ENCODE assay signal across 1 cellular context in the genomic region with DNA sequence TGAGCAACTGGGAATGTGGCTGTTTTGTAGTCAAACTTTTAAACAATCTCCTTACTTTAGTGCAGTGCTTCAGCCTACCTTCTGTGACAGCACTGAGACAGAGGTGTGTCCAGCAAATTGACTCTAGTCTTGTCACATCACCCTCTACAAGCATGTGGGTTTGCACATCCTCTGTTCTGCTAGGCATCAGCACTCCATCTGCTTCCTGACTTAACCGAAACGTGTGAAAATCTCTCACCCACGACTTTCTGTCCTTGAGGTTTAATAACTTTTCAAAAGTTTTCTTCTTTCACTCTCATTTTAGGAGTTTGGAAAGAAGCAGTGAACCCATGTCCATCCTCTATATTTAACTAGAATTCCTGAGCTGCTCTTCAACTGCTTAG.
TF ChIP-seq lines count a peak whose summit lies in the region.

No MANE protein-coding gene starts in this region.

TF ChIP-seq in GM12878, 131 proteins besides CTCF, POLR2A, EP300 and RAD21 (continued from another document):
- TF ChIP-seq, protein P1, sequence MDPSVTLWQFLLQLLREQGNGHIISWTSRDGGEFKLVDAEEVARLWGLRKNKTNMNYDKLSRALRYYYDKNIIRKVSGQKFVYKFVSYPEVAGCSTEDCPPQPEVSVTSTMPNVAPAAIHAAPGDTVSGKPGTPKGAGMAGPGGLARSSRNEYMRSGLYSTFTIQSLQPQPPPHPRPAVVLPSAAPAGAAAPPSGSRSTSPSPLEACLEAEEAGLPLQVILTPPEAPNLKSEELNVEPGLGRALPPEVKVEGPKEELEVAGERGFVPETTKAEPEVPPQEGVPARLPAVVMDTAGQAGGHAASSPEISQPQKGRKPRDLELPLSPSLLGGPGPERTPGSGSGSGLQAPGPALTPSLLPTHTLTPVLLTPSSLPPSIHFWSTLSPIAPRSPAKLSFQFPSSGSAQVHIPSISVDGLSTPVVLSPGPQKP (IDR thresholded peaks at IDR 0.05; ENCODE audit: low read depth, low read length), result no peak
- TF ChIP-seq CREM (IDR thresholded peaks at IDR 0.05; ENCODE audit: low read depth), result peak; percentile 15; the same call in 1 of the 2 replicates
- no peak for TF ChIP-seq KLF5 (IDR thresholded peaks at IDR 0.05; ENCODE audit: partially characterized antibody)
- TF ChIP-seq, protein P2, sequence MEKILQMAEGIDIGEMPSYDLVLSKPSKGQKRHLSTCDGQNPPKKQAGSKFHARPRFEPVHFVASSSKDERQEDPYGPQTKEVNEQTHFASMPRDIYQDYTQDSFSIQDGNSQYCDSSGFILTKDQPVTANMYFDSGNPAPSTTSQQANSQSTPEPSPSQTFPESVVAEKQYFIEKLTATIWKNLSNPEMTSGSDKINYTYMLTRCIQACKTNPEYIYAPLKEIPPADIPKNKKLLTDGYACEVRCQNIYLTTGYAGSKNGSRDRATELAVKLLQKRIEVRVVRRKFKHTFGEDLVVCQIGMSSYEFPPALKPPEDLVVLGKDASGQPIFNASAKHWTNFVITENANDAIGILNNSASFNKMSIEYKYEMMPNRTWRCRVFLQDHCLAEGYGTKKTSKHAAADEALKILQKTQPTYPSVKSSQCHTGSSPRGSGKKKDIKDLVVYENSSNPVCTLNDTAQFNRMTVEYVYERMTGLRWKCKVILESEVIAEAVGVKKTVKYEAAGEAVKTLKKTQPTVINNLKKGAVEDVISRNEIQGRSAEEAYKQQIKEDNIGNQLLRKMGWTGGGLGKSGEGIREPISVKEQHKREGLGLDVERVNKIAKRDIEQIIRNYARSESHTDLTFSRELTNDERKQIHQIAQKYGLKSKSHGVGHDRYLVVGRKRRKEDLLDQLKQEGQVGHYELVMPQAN (conservative IDR thresholded peaks at IDR 0.05), result no peak
- TF ChIP-seq, protein P3, sequence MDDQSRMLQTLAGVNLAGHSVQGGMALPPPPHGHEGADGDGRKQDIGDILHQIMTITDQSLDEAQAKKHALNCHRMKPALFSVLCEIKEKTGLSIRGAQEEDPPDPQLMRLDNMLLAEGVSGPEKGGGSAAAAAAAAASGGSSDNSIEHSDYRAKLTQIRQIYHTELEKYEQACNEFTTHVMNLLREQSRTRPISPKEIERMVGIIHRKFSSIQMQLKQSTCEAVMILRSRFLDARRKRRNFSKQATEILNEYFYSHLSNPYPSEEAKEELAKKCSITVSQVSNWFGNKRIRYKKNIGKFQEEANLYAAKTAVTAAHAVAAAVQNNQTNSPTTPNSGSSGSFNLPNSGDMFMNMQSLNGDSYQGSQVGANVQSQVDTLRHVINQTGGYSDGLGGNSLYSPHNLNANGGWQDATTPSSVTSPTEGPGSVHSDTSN (IDR thresholded peaks at IDR 0.05; ENCODE audit: insufficient replicate concordance, low read depth, low read length), result no peak
- TF ChIP-seq, protein P4, sequence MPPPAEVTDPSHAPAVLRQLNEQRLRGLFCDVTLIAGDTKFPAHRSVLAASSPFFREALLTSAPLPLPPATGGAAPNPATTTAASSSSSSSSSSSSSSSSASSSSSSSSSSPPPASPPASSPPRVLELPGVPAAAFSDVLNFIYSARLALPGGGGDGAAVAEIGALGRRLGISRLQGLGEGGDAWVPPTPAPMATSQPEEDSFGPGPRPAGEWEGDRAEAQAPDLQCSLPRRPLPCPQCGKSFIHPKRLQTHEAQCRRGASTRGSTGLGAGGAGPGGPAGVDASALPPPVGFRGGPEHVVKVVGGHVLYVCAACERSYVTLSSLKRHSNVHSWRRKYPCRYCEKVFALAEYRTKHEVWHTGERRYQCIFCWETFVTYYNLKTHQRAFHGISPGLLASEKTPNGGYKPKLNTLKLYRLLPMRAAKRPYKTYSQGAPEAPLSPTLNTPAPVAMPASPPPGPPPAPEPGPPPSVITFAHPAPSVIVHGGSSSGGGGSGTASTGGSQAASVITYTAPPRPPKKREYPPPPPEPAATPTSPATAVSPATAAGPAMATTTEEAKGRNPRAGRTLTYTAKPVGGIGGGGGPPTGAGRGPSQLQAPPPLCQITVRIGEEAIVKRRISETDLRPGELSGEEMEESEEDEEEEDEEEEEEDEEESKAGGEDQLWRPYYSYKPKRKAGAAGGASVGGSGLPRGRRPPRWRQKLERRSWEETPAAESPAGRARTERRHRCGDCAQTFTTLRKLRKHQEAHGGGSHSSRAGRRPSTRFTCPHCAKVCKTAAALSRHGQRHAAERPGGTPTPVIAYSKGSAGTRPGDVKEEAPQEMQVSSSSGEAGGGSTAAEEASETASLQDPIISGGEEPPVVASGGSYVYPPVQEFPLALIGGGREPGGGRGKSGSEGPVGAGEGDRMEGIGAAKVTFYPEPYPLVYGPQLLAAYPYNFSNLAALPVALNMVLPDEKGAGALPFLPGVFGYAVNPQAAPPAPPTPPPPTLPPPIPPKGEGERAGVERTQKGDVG (CRISPR knock-in tag; IDR thresholded peaks at IDR 0.05), result no peak
- TF ChIP-seq, protein P5, sequence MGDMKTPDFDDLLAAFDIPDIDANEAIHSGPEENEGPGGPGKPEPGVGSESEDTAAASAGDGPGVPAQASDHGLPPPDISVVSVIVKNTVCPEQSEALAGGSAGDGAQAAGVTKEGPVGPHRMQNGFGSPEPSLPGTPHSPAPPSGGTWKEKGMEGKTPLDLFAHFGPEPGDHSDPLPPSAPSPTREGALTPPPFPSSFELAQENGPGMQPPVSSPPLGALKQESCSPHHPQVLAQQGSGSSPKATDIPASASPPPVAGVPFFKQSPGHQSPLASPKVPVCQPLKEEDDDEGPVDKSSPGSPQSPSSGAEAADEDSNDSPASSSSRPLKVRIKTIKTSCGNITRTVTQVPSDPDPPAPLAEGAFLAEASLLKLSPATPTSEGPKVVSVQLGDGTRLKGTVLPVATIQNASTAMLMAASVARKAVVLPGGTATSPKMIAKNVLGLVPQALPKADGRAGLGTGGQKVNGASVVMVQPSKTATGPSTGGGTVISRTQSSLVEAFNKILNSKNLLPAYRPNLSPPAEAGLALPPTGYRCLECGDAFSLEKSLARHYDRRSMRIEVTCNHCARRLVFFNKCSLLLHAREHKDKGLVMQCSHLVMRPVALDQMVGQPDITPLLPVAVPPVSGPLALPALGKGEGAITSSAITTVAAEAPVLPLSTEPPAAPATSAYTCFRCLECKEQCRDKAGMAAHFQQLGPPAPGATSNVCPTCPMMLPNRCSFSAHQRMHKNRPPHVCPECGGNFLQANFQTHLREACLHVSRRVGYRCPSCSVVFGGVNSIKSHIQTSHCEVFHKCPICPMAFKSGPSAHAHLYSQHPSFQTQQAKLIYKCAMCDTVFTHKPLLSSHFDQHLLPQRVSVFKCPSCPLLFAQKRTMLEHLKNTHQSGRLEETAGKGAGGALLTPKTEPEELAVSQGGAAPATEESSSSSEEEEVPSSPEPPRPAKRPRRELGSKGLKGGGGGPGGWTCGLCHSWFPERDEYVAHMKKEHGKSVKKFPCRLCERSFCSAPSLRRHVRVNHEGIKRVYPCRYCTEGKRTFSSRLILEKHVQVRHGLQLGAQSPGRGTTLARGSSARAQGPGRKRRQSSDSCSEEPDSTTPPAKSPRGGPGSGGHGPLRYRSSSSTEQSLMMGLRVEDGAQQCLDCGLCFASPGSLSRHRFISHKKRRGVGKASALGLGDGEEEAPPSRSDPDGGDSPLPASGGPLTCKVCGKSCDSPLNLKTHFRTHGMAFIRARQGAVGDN (IDR thresholded peaks at IDR 0.05), result peak; percentile 88
- TF ChIP-seq CHD2 (IDR thresholded peaks at IDR 0.05; ENCODE audit: borderline replicate concordance, low read depth, low read length), result no peak
- no peak for TF ChIP-seq MYB (IDR thresholded peaks at IDR 0.05; ENCODE audit: borderline replicate concordance, low read depth, low read length)
- peak; percentile 57; the same call in 1 of the 2 replicates for TF ChIP-seq TCF12 (IDR thresholded peaks at IDR 0.05; ENCODE audit: low read depth, low read length)
- TF ChIP-seq ZNF384 (IDR thresholded peaks at IDR 0.05; ENCODE audit: borderline replicate concordance, low read depth, low read length), result no peak
- no peak for TF ChIP-seq EZH2 (IDR thresholded peaks at IDR 0.05; ENCODE audit: borderline replicate concordance, control insufficient read depth, low read depth, low read length)
- TF ChIP-seq RB1 (IDR thresholded peaks at IDR 0.05; ENCODE audit: borderline replicate concordance), result no peak
- TF ChIP-seq, protein P6, sequence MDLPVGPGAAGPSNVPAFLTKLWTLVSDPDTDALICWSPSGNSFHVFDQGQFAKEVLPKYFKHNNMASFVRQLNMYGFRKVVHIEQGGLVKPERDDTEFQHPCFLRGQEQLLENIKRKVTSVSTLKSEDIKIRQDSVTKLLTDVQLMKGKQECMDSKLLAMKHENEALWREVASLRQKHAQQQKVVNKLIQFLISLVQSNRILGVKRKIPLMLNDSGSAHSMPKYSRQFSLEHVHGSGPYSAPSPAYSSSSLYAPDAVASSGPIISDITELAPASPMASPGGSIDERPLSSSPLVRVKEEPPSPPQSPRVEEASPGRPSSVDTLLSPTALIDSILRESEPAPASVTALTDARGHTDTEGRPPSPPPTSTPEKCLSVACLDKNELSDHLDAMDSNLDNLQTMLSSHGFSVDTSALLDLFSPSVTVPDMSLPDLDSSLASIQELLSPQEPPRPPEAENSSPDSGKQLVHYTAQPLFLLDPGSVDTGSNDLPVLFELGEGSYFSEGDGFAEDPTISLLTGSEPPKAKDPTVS (IDR thresholded peaks at IDR 0.05; ENCODE audit: low read depth, low read length), result no peak
- TF ChIP-seq SPI1 (IDR thresholded peaks at IDR 0.05; ENCODE audit: borderline replicate concordance, insufficient read depth, low read depth, low read length), result no peak
- TF ChIP-seq BHLHE40 (IDR thresholded peaks at IDR 0.05; ENCODE audit: borderline replicate concordance in 1 of 2, low read depth in 2 of 2, low read length in 1 of 2), result peak in 1 of 2 experiments; percentile 70; a peak in 2 of 4 replicates
- no peak for TF ChIP-seq EGR1 (IDR thresholded peaks at IDR 0.05; ENCODE audit: borderline replicate concordance in 1 of 2, low read depth in 2 of 2, low read length in 2 of 2)
- TF ChIP-seq YY1 (IDR thresholded peaks at IDR 0.05; ENCODE audit: low read depth, low read length), result no peak
- TF ChIP-seq KDM1A (IDR thresholded peaks at IDR 0.05; ENCODE audit: borderline replicate concordance), result no peak
- TF ChIP-seq TAF1 (IDR thresholded peaks at IDR 0.05; ENCODE audit: borderline replicate concordance, low read depth, low read length), result no peak
- TF ChIP-seq PML (IDR thresholded peaks at IDR 0.05; ENCODE audit: low read length), result 0 out of 2 replicates have a peak, but pooled peaks have one; percentile 44
- TF ChIP-seq RAD51 (IDR thresholded peaks at IDR 0.05), result no peak
- TF ChIP-seq, protein P7, sequence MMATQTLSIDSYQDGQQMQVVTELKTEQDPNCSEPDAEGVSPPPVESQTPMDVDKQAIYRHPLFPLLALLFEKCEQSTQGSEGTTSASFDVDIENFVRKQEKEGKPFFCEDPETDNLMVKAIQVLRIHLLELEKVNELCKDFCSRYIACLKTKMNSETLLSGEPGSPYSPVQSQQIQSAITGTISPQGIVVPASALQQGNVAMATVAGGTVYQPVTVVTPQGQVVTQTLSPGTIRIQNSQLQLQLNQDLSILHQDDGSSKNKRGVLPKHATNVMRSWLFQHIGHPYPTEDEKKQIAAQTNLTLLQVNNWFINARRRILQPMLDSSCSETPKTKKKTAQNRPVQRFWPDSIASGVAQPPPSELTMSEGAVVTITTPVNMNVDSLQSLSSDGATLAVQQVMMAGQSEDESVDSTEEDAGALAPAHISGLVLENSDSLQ (IDR thresholded peaks at IDR 0.05), result peak; percentile 52; the same call in 1 of the 2 replicates
- peak; percentile 41; the same call in 1 of the 2 replicates for TF ChIP-seq NFIC (IDR thresholded peaks at IDR 0.05; ENCODE audit: low read depth, low read length)
- TF ChIP-seq NR2F1 (conservative IDR thresholded peaks at IDR 0.05), result no peak
- TF ChIP-seq CBX5 (IDR thresholded peaks at IDR 0.05; ENCODE audit: low read depth), result 0 out of 2 replicates have a peak, but pooled peaks have one; percentile 65
- peak; percentile 44; the same call in 1 of the 2 replicates for TF ChIP-seq ZBED1 (IDR thresholded peaks at IDR 0.05; ENCODE audit: borderline replicate concordance)
- no peak for TF ChIP-seq STAT1 (conservative IDR thresholded peaks at IDR 0.05)
- TF ChIP-seq EED (IDR thresholded peaks at IDR 0.05; ENCODE audit: low read depth), result peak; percentile 73; the same call in 1 of the 2 replicates
- TF ChIP-seq, protein P8, sequence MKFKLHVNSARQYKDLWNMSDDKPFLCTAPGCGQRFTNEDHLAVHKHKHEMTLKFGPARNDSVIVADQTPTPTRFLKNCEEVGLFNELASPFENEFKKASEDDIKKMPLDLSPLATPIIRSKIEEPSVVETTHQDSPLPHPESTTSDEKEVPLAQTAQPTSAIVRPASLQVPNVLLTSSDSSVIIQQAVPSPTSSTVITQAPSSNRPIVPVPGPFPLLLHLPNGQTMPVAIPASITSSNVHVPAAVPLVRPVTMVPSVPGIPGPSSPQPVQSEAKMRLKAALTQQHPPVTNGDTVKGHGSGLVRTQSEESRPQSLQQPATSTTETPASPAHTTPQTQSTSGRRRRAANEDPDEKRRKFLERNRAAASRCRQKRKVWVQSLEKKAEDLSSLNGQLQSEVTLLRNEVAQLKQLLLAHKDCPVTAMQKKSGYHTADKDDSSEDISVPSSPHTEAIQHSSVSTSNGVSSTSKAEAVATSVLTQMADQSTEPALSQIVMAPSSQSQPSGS (IDR thresholded peaks at IDR 0.05; ENCODE audit: low read length), result peak; percentile 78; the same call in 1 of the 2 replicates
- TF ChIP-seq RUNX3 (IDR thresholded peaks at IDR 0.05; ENCODE audit: low read length), result peak; percentile 85
